2 cellular contexts compared by ENCODE assay signal in genomic region chr2:120175000-120175581, GRCh38.
TF ChIP-seq lines count a peak whose summit lies in the region.

No MANE protein-coding gene starts in this region.

TF ChIP-seq in HEK293, 187 proteins besides CTCF, POLR2A, EP300 and RAD21 (continued from another document):
- TF ChIP-seq ZNF449 (tag by site-specific recombination; IDR thresholded peaks at IDR 0.05): no peak
- peak; percentile 68 for TF ChIP-seq PRDM1 (tag by site-specific recombination; IDR thresholded peaks at IDR 0.05)

TF ChIP-seq in GM12878, 131 proteins besides CTCF, POLR2A, EP300 and RAD21 (continued from another document):
- no peak for TF ChIP-seq NKRF (conservative IDR thresholded peaks at IDR 0.05)
